Comparison of ENCODE assay signal across 11 cellular contexts in genomic region chr2:85911836-85912692, GRCh38. TPM values are rescaled to one million over a fixed set of nuclear protein-coding genes. Genes with fewer than 3 reads are reported as not detected.
A peak's percentile ranks its signal among the peaks of the same experiment; 100 is the strongest.
DNase-seq lines count a peak whose midpoint lies in the region; TF ChIP-seq lines count a peak whose summit lies in the region.
"Had no signal": no experiment of that assay in that cellular context is flagged by ENCODE, and none has a peak within 500 bp of the region (broad histone marks: within the 10 kb centered on the region; RNA-seq: fewer than 3 reads in every experiment).

No MANE protein-coding gene starts in this region.

- H3K4me2 ChIP-seq in PC-9: peak overlapping the region; percentile 28; the same call in 1 of the 2 replicates
- peak overlapping the region; percentile 22 for H3K4me2 ChIP-seq in osteoblast (ENCODE audit: insufficient read depth, low read length)

- H3K36me3 ChIP-seq in PC-9 (ENCODE audit: low read depth) (no peaks in the 10 kb centered on the region), esophagus (ENCODE audit: control insufficient read depth in 2 of 2, insufficient read depth in 2 of 2, low read length in 1 of 2) (no peaks in the 10 kb centered on the region), osteoblast (ENCODE audit: insufficient read depth, low read length) (no peaks in the 10 kb centered on the region)
- H3K36me3 ChIP-seq: heart left ventricle had no signal

- H3K4me3 Mint-ChIP-seq in CD14-positive monocyte: no peak overlapping the region
- H3K4me3 Mint-ChIP-seq: IgD-negative memory B cell had no signal

- no peaks in the 10 kb centered on the region for H3K79me2 ChIP-seq in PC-9 (ENCODE audit: low read depth)
- H3K79me2 ChIP-seq in osteoblast (ENCODE audit: insufficient read depth, low read length): no peaks in the 10 kb centered on the region

- peaks cover 4 to 19% of the 10 kb centered on the region in 2 donors for H3K36me3 Mint-ChIP-seq in CD14-positive monocyte

- H3F3A ChIP-seq in PC-9 (ENCODE audit: insufficient read depth, low read depth): 0 out of 2 replicates have a peak, but pooled peaks cover 14% of the 10 kb centered on the region

- CTCF ChIA-PET in PC-9 (lab: Charles Lee): no interaction called here

- POLR2A ChIA-PET in PC-9 (lab: Charles Lee; ENCODE audit: unreplicated experiment): no interaction called here

- H2AFZ ChIP-seq in PC-9 (no peak overlapping the region), osteoblast (ENCODE audit: low read length) (peak overlapping the region; percentile 5)

- H3K27ac Mint-ChIP-seq in CD14-positive monocyte: peak overlapping the region in 3 of 7 donors; percentile 2 to 7 (median 7)

- peaks cover 0 to 7% (median 1%) of the 10 kb centered on the region in 3 donors for H3K27me3 Mint-ChIP-seq in CD14-positive monocyte (ENCODE audit: low read depth in 3 of 3)
- H3K27me3 Mint-ChIP-seq: IgD-negative memory B cell had no signal

- no TSS peak for BruUV-seq in PC-9 (replicated peaks; lab: Mats Ljungman, UMichigan)

- intact Hi-C loops in PC-9 (cut with micrococcal nuclease; ENCODE audit: unreplicated experiment): no loop called here
- intact Hi-C loops in CD14-positive monocyte (cut with micrococcal nuclease): no loop called here

- H3K4me3 ChIP-seq in PC-9 (no peak overlapping the region), esophagus (ENCODE audit: low read depth in 1 of 2, low read length in 2 of 2) (no peak overlapping the region), osteoblast (ENCODE audit: insufficient read depth, low read length) (no peak overlapping the region)
- H3K4me3 ChIP-seq: heart left ventricle had no signal

- H3K27me3 ChIP-seq in PC-9 (ENCODE audit: insufficient read depth, low read depth) (no peaks in the 10 kb centered on the region), esophagus (ENCODE audit: control insufficient read depth in 1 of 2, insufficient read depth in 2 of 2, low read length in 2 of 2) (no peaks in the 10 kb centered on the region), osteoblast (ENCODE audit: insufficient read depth, low read length) (no peaks in the 10 kb centered on the region)
- H3K27me3 ChIP-seq: heart left ventricle had no signal

- H3K9me3 ChIP-seq in PC-9 (ENCODE audit: insufficient read depth, low read depth): no peaks in the 10 kb centered on the region
- H3K9me3 ChIP-seq in esophagus (ENCODE audit: control insufficient read depth in 2 of 2, insufficient read depth in 1 of 2, low read depth in 1 of 2, low read length in 1 of 2): no peaks in the 10 kb centered on the region
- H3K9me3 ChIP-seq in osteoblast (ENCODE audit: low read depth, low read length): no peaks in the 10 kb centered on the region
- H3K9me3 ChIP-seq: heart left ventricle had no signal

- DNase-seq in AG20443 (ENCODE audit: low spot score): peak; percentile 62
- no peak for DNase-seq in PC-9
- DNase-seq in osteoblast (ENCODE audit: insufficient read length, low spot score, missing footprints): peak; percentile 90
- DNase-seq in CD14-positive monocyte (ENCODE audit: low spot score): no peak
- DNase-seq in NCI-H2227 treated with DMSO at 0.1 percent for 48 hours (lab: John Stamatoyannopoulos, UW): no peak
- DNase-seq in effector CD8-positive, alpha-beta T cell (lab: John Stamatoyannopoulos, UW): no peak
- no peak for DNase-seq in GM20000 (ENCODE audit: low spot score)
- DNase-seq: H7, heart left ventricle had no signal

- TF ChIP-seq CTCF in PC-9 (conservative IDR thresholded peaks at IDR 0.05) (no peak), osteoblast (IDR thresholded peaks at IDR 0.05; ENCODE audit: extremely low read depth, low read depth, low read length) (no peak), CD14-positive monocyte (IDR thresholded peaks at IDR 0.05) (no peak), GM20000 (IDR thresholded peaks at IDR 0.05; ENCODE audit: extremely low read depth, missing control alignments) (no peak)

- H3K4me1 Mint-ChIP-seq in CD14-positive monocyte: peaks cover 6% of the 10 kb centered on the region

- H4K20me1 ChIP-seq in PC-9 (ENCODE audit: insufficient read depth): no peaks in the 10 kb centered on the region
- no peaks in the 10 kb centered on the region for H4K20me1 ChIP-seq in osteoblast (ENCODE audit: insufficient read depth, low read length)

- peaks cover 23% of the 10 kb centered on the region for H3K4me1 ChIP-seq in PC-9 (replicated peaks; ENCODE audit: insufficient read depth)
- H3K4me1 ChIP-seq in esophagus (ENCODE audit: control insufficient read depth in 2 of 2, insufficient read depth in 2 of 2, low read length in 1 of 2): peaks cover 0 to 2% of the 10 kb centered on the region in 2 donors
- peaks cover 25% of the 10 kb centered on the region for H3K4me1 ChIP-seq in osteoblast (ENCODE audit: insufficient read depth, low read length)

- no peaks in the 10 kb centered on the region for H3K9me2 ChIP-seq in PC-9 (ENCODE audit: insufficient read depth)

- 34 to 48% methylated on average over 7 of the region's 7 CpGs for WGBS in esophagus, 2 donors

- H3K9me3 Mint-ChIP-seq in CD14-positive monocyte: peaks cover 0 to 3% (median 0%) of the 10 kb centered on the region in 7 donors

- H3K27ac ChIP-seq in PC-9 (peak overlapping the region; percentile 11; the same call in 1 of the 2 replicates), esophagus (ENCODE audit: low read depth in 2 of 2, low read length in 1 of 2) (peak overlapping the region; percentile 57), osteoblast (ENCODE audit: low read depth, low read length) (peak overlapping the region; percentile 82)

RNA-seq across cellular contexts. Expression of gene ST3GAL5, which starts 23.3 kb away (rescaled TPM):
- total RNA-seq in PC-9 (2021): 5.9 and 7.2 TPM in 2 replicates
- polyA plus RNA-seq in esophagus: 1 to 10 TPM; 1.9 to 3.2 TPM
- total RNA-seq in osteoblast: 17.4 and 17.7 TPM in 2 replicates
- polyA plus RNA-seq in CD14-positive monocyte: 10 to 100 TPM; 14.0 to 19.5 TPM

Comparison
In these comparisons a context has a peak if more than half of its experiments do, and no peak if none do; other contexts are left out.
1. DNase-seq: peak in AG20443 (single experiment) and osteoblast (single experiment); none in PC-9 (0 of 2), CD14-positive monocyte (single experiment), NCI-H2227 treated with DMSO at 0.1 percent for 48 hours (single experiment), effector CD8-positive, alpha-beta T cell (single experiment) and GM20000 (single experiment).
2. H3K27ac ChIP-seq: peak in every context shown above with its lines; median percentile 82 in osteoblast; 57 in esophagus; 11 in PC-9.